ENCODE assay signal across 13 cellular contexts in genomic region chr2:160228141-160228963, GRCh38. TPM values are rescaled to one million over a fixed set of nuclear protein-coding genes. Genes with fewer than 3 reads are reported as not detected.
DNase-seq lines count a peak whose midpoint lies in the region; ATAC-seq and TF ChIP-seq lines count a peak whose summit lies in the region.
"Had no signal": no experiment of that assay in that cellular context is flagged by ENCODE, and none has a peak within 500 bp of the region (broad histone marks: within the 10 kb centered on the region; RNA-seq: fewer than 3 reads in every experiment).

No MANE protein-coding gene starts in this region.

- H3K56ac ChIP-seq in H9 (ENCODE audit: insufficient read length, low read depth, low read length) = no peak overlapping the region

- H2AFZ ChIP-seq in fibroblast of lung (ENCODE audit: low read length) (no peak overlapping the region), H9 (ENCODE audit: low read length) (no peak overlapping the region)

- POLR2A ChIA-PET in WTC11 (lab: Charles Lee) = no interaction called here

- no peak overlapping the region for H3K4ac ChIP-seq in H9 (ENCODE audit: low read depth, low read length)

- no peak overlapping the region for H3T11ph ChIP-seq in H9 (ENCODE audit: low read length)

- H4K20me1 ChIP-seq in fibroblast of lung (ENCODE audit: control insufficient read depth, extremely low read depth, insufficient read depth, low read length) (no peaks in the 10 kb centered on the region), H9 (ENCODE audit: control insufficient read depth, insufficient read depth, insufficient read length) (no peaks in the 10 kb centered on the region)

- H3K27me3 ChIP-seq in RWPE2 (ENCODE audit: insufficient read depth, poor library complexity, severe bottlenecking) (no peaks in the 10 kb centered on the region), fibroblast of lung (ENCODE audit: control insufficient read depth, insufficient read depth, low read length) (no peaks in the 10 kb centered on the region), H9 (ENCODE audit: insufficient read depth, low read length) (no peaks in the 10 kb centered on the region)

- WGBS in H9 (ENCODE audit: extremely low coverage, insufficient read length, low lambda C conversion rate) = no CpG with 5 or more reads among the region's 5 CpGs

- no peak overlapping the region for H3K4me3 Mint-ChIP-seq in osteocyte (ENCODE audit: unreplicated experiment)
- no peak overlapping the region for H3K4me3 Mint-ChIP-seq in H9
- no peak overlapping the region for H3K4me3 Mint-ChIP-seq in WTC11

- H3K36me3 ChIP-seq in RWPE2 (ENCODE audit: low read depth) (no peaks in the 10 kb centered on the region), fibroblast of lung (ENCODE audit: control insufficient read depth, insufficient read depth, low read length) (no peaks in the 10 kb centered on the region)

- H3K23me2 ChIP-seq in H9 (ENCODE audit: insufficient read length, low read depth, low read length, poor library complexity, severe bottlenecking) = no peaks in the 10 kb centered on the region

- no peak overlapping the region for H2BK15ac ChIP-seq in H9 (ENCODE audit: low read depth, low read length)

- H2AK5ac ChIP-seq in H9 (ENCODE audit: insufficient read length, low read length) = no peak overlapping the region

- ATAC-seq in RWPE2 (ENCODE audit: low read depth) (peak; percentile 72), GM18511 (IDR thresholded peaks at IDR 0.05; ENCODE audit: unreplicated experiment) (no peak), WTC11 (no peak)

- no peak overlapping the region for H2BK120ac ChIP-seq in H9 (ENCODE audit: low read depth, low read length, poor library complexity, severe bottlenecking)

- H3K36me3 Mint-ChIP-seq in osteocyte (ENCODE audit: unreplicated experiment) (no peaks in the 10 kb centered on the region), H9 (ENCODE audit: insufficient read depth in 1 of 3, low read depth in 3 of 3) (no peaks in the 10 kb centered on the region), WTC11 (no peaks in the 10 kb centered on the region)

- no peak overlapping the region for H2BK12ac ChIP-seq in H9 (ENCODE audit: insufficient read length, low read depth, low read length)

- DNase-seq in DMS53 (lab: John Stamatoyannopoulos, UW) = peak; percentile 70
- no peak for DNase-seq in RWPE2 (ENCODE audit: low spot score)
- peak; percentile 76 to 97 for DNase-seq in fibroblast of lung (ENCODE audit: low read depth in 2 of 2)
- no peak for DNase-seq in osteocyte (ENCODE audit: extremely low spot score, unreplicated experiment)
- DNase-seq in HuH-7.5 (ENCODE audit: low spot score) = no peak
- no peak for DNase-seq in H9
- DNase-seq in WTC11 (ENCODE audit: low spot score) = no peak
- DNase-seq: activated effector memory CD4-positive, alpha-beta T cell treated with Interleukin-2 at 50 U/mL for 16 hours; effector memory CD4-positive, alpha-beta T cell; NK-92 treated with Interleukin-12 subunit alpha and Interleukin-12 subunit beta, amount 100 ng/mL, for 24 hours had no signal

- peaks cover 73% of the 10 kb centered on the region for H3K4me1 ChIP-seq in RWPE2 (ENCODE audit: insufficient read depth, poor library complexity, severe bottlenecking)
- peaks cover 20% of the 10 kb centered on the region for H3K4me1 ChIP-seq in fibroblast of lung (ENCODE audit: control insufficient read depth, extremely low read depth, insufficient read depth, low read length)
- H3K4me1 ChIP-seq in H9 (ENCODE audit: insufficient read depth, low read length) = no peaks in the 10 kb centered on the region

- H4K8ac ChIP-seq in H9 (replicated peaks; ENCODE audit: insufficient read length, low read depth, low read length) = no peak overlapping the region

- H3K4me1 Mint-ChIP-seq in osteocyte (ENCODE audit: unreplicated experiment) (peaks cover 72% of the 10 kb centered on the region), H9 (peaks cover 0 to 3% of the 10 kb centered on the region in 2 experiments; a peak in 2 of 4 replicates), WTC11 (peaks cover 7% of the 10 kb centered on the region; the same call in 1 of the 2 replicates)

- H3K79me2 ChIP-seq in fibroblast of lung (ENCODE audit: control insufficient read depth, insufficient read depth, low read length) (no peaks in the 10 kb centered on the region), H9 (ENCODE audit: insufficient read depth, low read length) (no peaks in the 10 kb centered on the region; the same call in 1 of the 2 replicates)

- H3K9me3 ChIP-seq in RWPE2 (ENCODE audit: severe bottlenecking) (no peaks in the 10 kb centered on the region), fibroblast of lung (ENCODE audit: control insufficient read depth, insufficient read depth, low read depth, low read length) (no peaks in the 10 kb centered on the region), H9 (ENCODE audit: control insufficient read depth, low read depth, low read length) (no peaks in the 10 kb centered on the region)

- no peak overlapping the region for H3K14ac ChIP-seq in H9 (ENCODE audit: insufficient read depth, low read length)

- H4K5ac ChIP-seq in H9 (ENCODE audit: insufficient read length, low read depth, low read length) = no peak overlapping the region

- no peak overlapping the region for H2BK20ac ChIP-seq in H9 (ENCODE audit: low read depth, low read length, poor library complexity, severe bottlenecking)

- H2BK5ac ChIP-seq in H9 (ENCODE audit: insufficient read length, low read length) = no peak overlapping the region

- H3K27ac ChIP-seq in RWPE2 (ENCODE audit: poor library complexity, severe bottlenecking) = peak overlapping the region; percentile 100
- no peak overlapping the region for H3K27ac ChIP-seq in fibroblast of lung (ENCODE audit: insufficient read depth, low read length)
- no peak overlapping the region for H3K27ac ChIP-seq in H9 (ENCODE audit: insufficient read length, low read depth, low read length)

- no peak overlapping the region for H4K91ac ChIP-seq in H9 (ENCODE audit: insufficient read length, low read depth, low read length)

- no peak overlapping the region for H3K23ac ChIP-seq in H9 (ENCODE audit: insufficient read length, low read depth, low read length)

- H3K27ac Mint-ChIP-seq in osteocyte (ENCODE audit: unreplicated experiment) = peak overlapping the region; percentile 98
- H3K27ac Mint-ChIP-seq in H9 = no peak overlapping the region
- no peak overlapping the region for H3K27ac Mint-ChIP-seq in WTC11

- H3K9me3 Mint-ChIP-seq in osteocyte (ENCODE audit: unreplicated experiment) = no peaks in the 10 kb centered on the region
- no peaks in the 10 kb centered on the region for H3K9me3 Mint-ChIP-seq in H9
- H3K9me3 Mint-ChIP-seq in WTC11 = no peaks in the 10 kb centered on the region

- no peaks in the 10 kb centered on the region for H3K27me3 Mint-ChIP-seq in osteocyte (ENCODE audit: unreplicated experiment)
- H3K27me3 Mint-ChIP-seq in H9 (ENCODE audit: low read depth) = no peaks in the 10 kb centered on the region
- H3K27me3 Mint-ChIP-seq in WTC11 (ENCODE audit: low read depth) = no peaks in the 10 kb centered on the region

- CTCF ChIA-PET in WTC11 (lab: Charles Lee) = no interaction called here

- H3K4me2 ChIP-seq in fibroblast of lung (ENCODE audit: extremely low read depth, insufficient read depth, low read length) = no peak overlapping the region
- H3K4me2 ChIP-seq in H9 (ENCODE audit: insufficient read depth, insufficient read length, low read length) = no peak overlapping the region

- H3K9ac ChIP-seq in fibroblast of lung (ENCODE audit: insufficient read depth, low read length) (no peak overlapping the region), H9 (ENCODE audit: extremely low read depth, insufficient read length, low read length) (no peak overlapping the region)

- H3K4me3 ChIP-seq in RWPE2 (ENCODE audit: severe bottlenecking) = no peak overlapping the region
- no peak overlapping the region for H3K4me3 ChIP-seq in fibroblast of lung (replicated peaks in 1 of 4; ENCODE audit: control extremely low read depth in 1 of 4, insufficient read depth in 1 of 4, low read depth in 3 of 4, low read length in 4 of 4)

- no peaks in the 10 kb centered on the region for H3K79me1 ChIP-seq in H9 (ENCODE audit: insufficient read depth, low read depth, low read length, poor library complexity, severe bottlenecking)

- no peak overlapping the region for H3K18ac ChIP-seq in H9 (ENCODE audit: insufficient read length, low read depth, low read length)

- TF ChIP-seq CTCF in RWPE2 (IDR thresholded peaks at IDR 0.05; ENCODE audit: poor library complexity, severe bottlenecking) (no peak), fibroblast of lung (conservative IDR thresholded peaks at IDR 0.05 in 1 of 2, IDR thresholded peaks at IDR 0.05 in 1 of 2; ENCODE audit: low read depth in 1 of 2, low read length in 2 of 2) (no peak), osteocyte (IDR thresholded peaks at IDR 0.05) (no peak), H9 (conservative IDR thresholded peaks at IDR 0.05) (no peak), WTC11 (IDR thresholded peaks at IDR 0.05) (no peak)

TF ChIP-seq in WTC11, 78 proteins besides CTCF, POLR2A, EP300 and RAD21 (continues in another document):
- TF ChIP-seq ATF1 (CRISPR knock-in tag; IDR thresholded peaks at IDR 0.05) = no peak
- TF ChIP-seq JUN (CRISPR knock-in tag; IDR thresholded peaks at IDR 0.05) = no peak
- TF ChIP-seq TCF7 (CRISPR knock-in tag; IDR thresholded peaks at IDR 0.05; ENCODE audit: low read depth) = no peak
- no peak for TF ChIP-seq PRRX2 (CRISPR knock-in tag; IDR thresholded peaks at IDR 0.05)
- TF ChIP-seq CBFB (CRISPR knock-in tag; IDR thresholded peaks at IDR 0.05; ENCODE audit: low read depth) = no peak
- no peak for TF ChIP-seq RORB (CRISPR knock-in tag; IDR thresholded peaks at IDR 0.05)
- TF ChIP-seq TP53 (CRISPR knock-in tag; IDR thresholded peaks at IDR 0.05) = no peak
- TF ChIP-seq MAX (CRISPR knock-in tag; IDR thresholded peaks at IDR 0.05) = no peak
- no peak for TF ChIP-seq FOXJ3 (CRISPR knock-in tag; IDR thresholded peaks at IDR 0.05; ENCODE audit: borderline replicate concordance)
- no peak for TF ChIP-seq GRHL2 (CRISPR knock-in tag; IDR thresholded peaks at IDR 0.05; ENCODE audit: insufficient replicate concordance, severe bottlenecking)
- no peak for TF ChIP-seq ZNF671 (CRISPR knock-in tag; IDR thresholded peaks at IDR 0.05)
- no peak for TF ChIP-seq HMGA2 (CRISPR knock-in tag; IDR thresholded peaks at IDR 0.05)
- TF ChIP-seq GTF2I (CRISPR knock-in tag; conservative IDR thresholded peaks at IDR 0.05) = no peak

RNA-seq across cellular contexts. Expression of gene ITGB6, which starts 28.3 kb away (rescaled TPM):
- not detected in 2 replicates for total RNA-seq in fibroblast of lung
- polyA plus RNA-seq in fibroblast of lung = 0.01 TPM in 2 replicates
- polyA plus RNA-seq in fibroblast of lung (2012) = not detected in 2 replicates
- polyA minus RNA-seq in fibroblast of lung (ENCODE audit: low replicate concordance) = not detected in 2 replicates
- total RNA-seq in osteocyte = 0.13 TPM in 2 replicates
- not detected in 2 replicates for total RNA-seq in H9 (2021)
- 0.07 to 0.14 TPM in 2 of 3 replicates, not detected in the other for total RNA-seq in WTC11 (2021)
- total RNA-seq: mesenteric fat pad, temporal lobe had no signal

Comparison
In these comparisons a context has a peak if more than half of its experiments do, and no peak if none do; other contexts are left out.
1. DNase-seq: peak in DMS53 (single experiment) and fibroblast of lung (2 of 2); none in RWPE2 (single experiment), osteocyte (single experiment), HuH-7.5 (single experiment), H9 (single experiment) and WTC11 (single experiment).